22 cellular contexts compared by ENCODE assay signal in the genomic region with DNA sequence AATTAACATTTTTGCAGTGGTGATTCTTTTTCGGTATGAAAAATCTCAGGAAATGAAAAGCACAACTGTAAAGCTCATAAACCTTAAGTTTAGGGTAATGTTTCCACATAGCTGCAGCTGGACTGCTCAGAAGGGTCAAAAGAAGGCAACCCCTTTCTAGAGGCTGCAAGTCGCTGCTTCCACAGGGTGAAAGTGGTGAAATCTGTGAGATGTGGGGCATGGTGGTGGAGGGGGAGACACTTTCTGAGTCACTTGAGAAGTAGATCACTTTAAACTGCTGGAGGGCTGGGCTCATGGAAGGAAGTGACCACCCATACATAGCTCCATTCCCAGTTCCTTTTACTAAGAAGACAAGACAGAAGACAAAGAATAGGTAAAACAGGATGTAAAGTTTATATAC. TPM values are rescaled to one million over a fixed set of nuclear protein-coding genes. Genes with fewer than 3 reads are reported as not detected.
DNase-seq lines count a peak whose midpoint lies in the region; FAIRE-seq and TF ChIP-seq lines count a peak whose summit lies in the region.
"Had no signal": no experiment of that assay in that cellular context is flagged by ENCODE, and none has a peak within 500 bp of the region (broad histone marks: within the 10 kb centered on the region; RNA-seq: fewer than 3 reads in every experiment).

No MANE protein-coding gene starts in this region.

- CTCF ChIA-PET in H1 (lab: Charles Lee; ENCODE audit: partially characterized antibody) = interaction anchor here (0.8 to 5.8 kb wide), 11 partner anchors 12 to 726 kb away, joined by 3 to 48 read pairs (median 3); no protein-coding TSS in a partner anchor

- H3K14ac ChIP-seq in H1 (ENCODE audit: insufficient read length) = no peak overlapping the region

- H3K4me3 ChIP-seq in H1 (ENCODE audit: extremely low read depth in 1 of 4, insufficient read depth in 2 of 4, low read depth in 3 of 4, low read length in 4 of 4) (no peak overlapping the region), transverse colon (no peak overlapping the region)

- TF ChIP-seq EP300 in H1 (IDR thresholded peaks at IDR 0.05; ENCODE audit: borderline replicate concordance in 1 of 2, low read depth in 2 of 2, low read length in 2 of 2) (no peak), transverse colon (IDR thresholded peaks at IDR 0.05; ENCODE audit: low read depth) (no peak)

- H2BK15ac ChIP-seq in H1 (ENCODE audit: low read length) = no peak overlapping the region

- intact Hi-C loops in transverse colon (cut with DNase I; ENCODE audit: low total_unique reads) = no loop called here

- no peak overlapping the region for H2BK12ac ChIP-seq in H1 (ENCODE audit: low read depth, low read length)

- H3K4me1 ChIP-seq in H1 (replicated peaks in 1 of 4; ENCODE audit: control insufficient read depth in 3 of 4, insufficient read depth in 4 of 4, low read length in 3 of 4) (peaks cover 0 to 19% (median 7%) of the 10 kb centered on the region in 4 experiments; a peak in 4 of 7 replicates), transverse colon (no peaks in the 10 kb centered on the region)

- H3K23ac ChIP-seq in H1 (ENCODE audit: insufficient read length) = no peak overlapping the region

- H3K79me2 ChIP-seq in H1 (ENCODE audit: control insufficient read depth in 1 of 2, insufficient read depth in 2 of 2, low read length in 2 of 2) = peaks cover 0 to 19% of the 10 kb centered on the region in 2 experiments; a peak in 2 of 4 replicates

- FAIRE-seq in H1 (lab: Jason Lieb, UNC) = no peak

- no peak for TF ChIP-seq RAD21 in H1 (IDR thresholded peaks at IDR 0.05 in 1 of 2, conservative IDR thresholded peaks at IDR 0.05 in 1 of 2; ENCODE audit: low read depth in 2 of 2, low read length in 2 of 2)

- peak; percentile 20 for DNase-seq in SIG-M5 treated with dmso at 0.1 percent for 504 hours (lab: John Stamatoyannopoulos, UW; ENCODE audit: unreplicated experiment)
- no peak for DNase-seq in SIG-M5 (lab: John Stamatoyannopoulos, UW)
- DNase-seq in NOMO-1 treated with DMSO at 0.1 percent for 48 hours (lab: John Stamatoyannopoulos, UW; ENCODE audit: unreplicated experiment) = peak; percentile 72
- DNase-seq in H1 (ENCODE audit: low read depth in 1 of 2, low spot score in 2 of 2) = no peak
- DNase-seq in NCI-H446 (lab: John Stamatoyannopoulos, UW) = no peak
- no peak for DNase-seq in transverse colon
- no peak for DNase-seq in T-helper 1 cell
- no peak for DNase-seq in nucleus accumbens (lab: John Stamatoyannopoulos, UW)
- DNase-seq: AML-193, DMS 273 treated with DMSO at 0.1 percent for 48 hours, DND-41, NCI-H1105 treated with DMSO at 0.1 percent for 48 hours, NCI-H1694, NCI-H2081 treated with DMSO at 0.1 percent for 48 hours, PC-3, RPMI8226, SHP77 treated with DMSO at 0.1 percent for 48 hours had no signal

- in situ Hi-C loops in transverse colon (cut with MboI; ENCODE audit: low pct_ligation_motif_present in 1 of 4, low pct_unique_long_range_greater_than_20kb in 1 of 4, low sequenced_read_pairs in 3 of 4) = loop anchor here in 2 of 4 donors (25.0 kb wide), 2 partner anchors 532 to 732 kb away; no protein-coding TSS in a partner anchor

- H4K91ac ChIP-seq in H1 (replicated peaks; ENCODE audit: insufficient read length, low read length) = no peak overlapping the region

- no peak overlapping the region for H4K5ac ChIP-seq in H1 (ENCODE audit: insufficient read length, low read depth, low read length)

- H4K20me1 ChIP-seq in H1 (replicated peaks in 1 of 2; ENCODE audit: control insufficient read depth in 1 of 2, insufficient read depth in 2 of 2, low read length in 2 of 2) = peaks cover 3 to 19% of the 10 kb centered on the region in 2 experiments

- no peak overlapping the region for H3K9ac ChIP-seq in H1 (replicated peaks in 1 of 4; ENCODE audit: extremely low read depth in 1 of 4, low read depth in 3 of 4, low read length in 3 of 4)

- TF ChIP-seq CTCF in H1 (IDR thresholded peaks at IDR 0.05; ENCODE audit: control extremely low read depth in 1 of 3, insufficient read depth in 1 of 3, low read depth in 1 of 3, low read length in 3 of 3) = no peak
- no peak for TF ChIP-seq CTCF in transverse colon (IDR thresholded peaks at IDR 0.05)

- no peak overlapping the region for H2AFZ ChIP-seq in H1 (ENCODE audit: low read length)

- POLR2A ChIA-PET in H1 (lab: Charles Lee; ENCODE audit: partially characterized antibody) = interaction anchor here (0.8 to 3.6 kb wide), 10 partner anchors 10 to 50 kb away, joined by 3 to 77 read pairs (median 5); a partner anchor contains a TSS

- H3K36me3 ChIP-seq in H1 (ENCODE audit: control insufficient read depth in 2 of 4, insufficient read depth in 4 of 4, low read length in 3 of 4) (peaks cover 8 to 48% (median 37%) of the 10 kb centered on the region in 4 experiments), transverse colon (no peaks in the 10 kb centered on the region)

- H2BK5ac ChIP-seq in H1 (ENCODE audit: low read depth, low read length) = no peak overlapping the region

- H3K27ac ChIP-seq in H1 (ENCODE audit: low read depth, low read length) = no peak overlapping the region
- no peak overlapping the region for H3K27ac ChIP-seq in transverse colon
- H3K27ac ChIP-seq: 22Rv1, C4-2B had no signal

- no peak overlapping the region for H3K4ac ChIP-seq in H1 (replicated peaks; ENCODE audit: insufficient read length, low read depth, low read length)

- H3K56ac ChIP-seq in H1 (replicated peaks; ENCODE audit: insufficient read length, low read depth, low read length) = no peak overlapping the region

- H3K9me3 ChIP-seq in H1 (ENCODE audit: insufficient read depth in 2 of 2, low read depth in 1 of 2, low read length in 1 of 2) = 0 out of 4 replicates have a peak, but pooled peaks cover 0 to 3% of the 10 kb centered on the region in 2 experiments
- H3K9me3 ChIP-seq in transverse colon = no peaks in the 10 kb centered on the region

- no peak overlapping the region for H4K8ac ChIP-seq in H1 (ENCODE audit: extremely low read depth, insufficient read depth, low read length)

- no peak overlapping the region for H2BK20ac ChIP-seq in H1 (ENCODE audit: low read length)

- TF ChIP-seq POLR2A in H1 (IDR thresholded peaks at IDR 0.05; ENCODE audit: control extremely low read depth in 1 of 2, low read depth in 2 of 2, low read length in 2 of 2) (no peak), transverse colon (IDR thresholded peaks at IDR 0.05) (no peak)

- no peaks in the 10 kb centered on the region for H3K79me1 ChIP-seq in H1 (ENCODE audit: low read depth, low read length)

- H2BK120ac ChIP-seq in H1 (replicated peaks; ENCODE audit: low read depth, low read length) = no peak overlapping the region

- H3K18ac ChIP-seq in H1 (ENCODE audit: extremely low read depth, low read length) = no peak overlapping the region

- 80% methylated on average over 2 of the region's 2 CpGs; no CpG with 5 or more reads in 1 of the 2 experiments for WGBS in H1 (ENCODE audit: extremely low coverage in 1 of 2, insufficient coverage in 1 of 2, insufficient read length in 1 of 2, insufficient replicate concordance in 2 of 2, low coverage in 1 of 2, low lambda C conversion rate in 2 of 2, missing lambda C conversion rate in 1 of 2), 2 experiments
- 48 to 53% methylated on average over 2 of the region's 2 CpGs for WGBS in transverse colon (ENCODE audit: low coverage in 1 of 2), 2 donors

- H3K23me2 ChIP-seq in H1 (ENCODE audit: low read depth, low read length) = no peaks in the 10 kb centered on the region

- no peak overlapping the region for H2AK5ac ChIP-seq in H1 (ENCODE audit: low read depth, low read length)

- H3K27me3 ChIP-seq in H1 (replicated peaks in 1 of 4; ENCODE audit: control insufficient read depth in 3 of 4, extremely low read depth in 1 of 4, insufficient read depth in 3 of 4, low read length in 3 of 4) (no peaks in the 10 kb centered on the region), transverse colon (peaks cover 62% of the 10 kb centered on the region)

- H3K4me2 ChIP-seq in H1 (ENCODE audit: insufficient read depth in 1 of 2, low read depth in 2 of 2, low read length in 2 of 2) = no peak overlapping the region

TF ChIP-seq in H1, 55 proteins besides CTCF, POLR2A, EP300 and RAD21:
- TF ChIP-seq RNF2 (IDR thresholded peaks at IDR 0.05; ENCODE audit: borderline replicate concordance, low read depth, low read length, missing control alignments, poor library complexity, severe bottlenecking) (no peak), SIRT6 (IDR thresholded peaks at IDR 0.05; ENCODE audit: low read length) (no peak), POLR2AphosphoS5 (IDR thresholded peaks at IDR 0.05; ENCODE audit: low read depth, low read length) (0 out of 2 replicates have a peak, but pooled peaks have one; percentile 57)

RNA-seq across cellular contexts. Expression of a gene that starts 8.7 kb away (rescaled TPM):
- total RNA-seq in H1 (2021; fragmentation: NEBNext Ultra II Directional; extraction: Animal tissue kit (Norgen Biotek cat#: 25700)) = 342 and 354 TPM in 2 replicates
- 108 and 177 TPM in 2 replicates for polyA plus RNA-seq in H1 (2011; rRNA removed)
- 73.3 TPM for polyA plus RNA-seq in H1 (2011; cell fraction: cytosol; rRNA removed)
- polyA plus RNA-seq in H1 (2011; cell fraction: nucleus; rRNA removed) = 124 TPM
- 338 to 388 TPM (median 363 TPM) in 4 replicates for polyA plus RNA-seq in H1 (2012, experiment 1 of 2)
- polyA plus RNA-seq in H1 (2012, experiment 2 of 2) = 372 TPM
- polyA plus RNA-seq in H1 (2013, experiment 1 of 2) = 748 TPM
- polyA plus RNA-seq in H1 (2013, experiment 2 of 2) = 812 TPM
- 54.6 and 56.4 TPM in 2 replicates for polyA minus RNA-seq in H1 (2011; rRNA and poly(A)+ RNA removed)
- 119 TPM for polyA minus RNA-seq in H1 (2011; cell fraction: cytosol; rRNA and poly(A)+ RNA removed)
- polyA minus RNA-seq in H1 (2011; cell fraction: nucleus; rRNA and poly(A)+ RNA removed) = 63.1 TPM
- total RNA-seq in transverse colon = 10 to 100 TPM in 2 of 4 donors, 1 to 10 TPM in 2; 6.4 to 61.7 (median 15.6) TPM
- total RNA-seq: G401, MCF 10A, NCI-H460, PC-3 had no signal

RNA-seq across cellular contexts. Expression of a gene that starts 20.4 kb away (rescaled TPM):
- 7.3 and 7.9 TPM in 2 replicates for total RNA-seq in H1 (2021; fragmentation: NEBNext Ultra II Directional; extraction: Animal tissue kit (Norgen Biotek cat#: 25700))
- polyA plus RNA-seq in H1 (2011; rRNA removed) = 4.7 and 9.8 TPM in 2 replicates
- 7.9 TPM for polyA plus RNA-seq in H1 (2011; cell fraction: cytosol; rRNA removed)
- 8.2 TPM for polyA plus RNA-seq in H1 (2011; cell fraction: nucleus; rRNA removed)
- polyA plus RNA-seq in H1 (2012, experiment 1 of 2) = 7.0 to 11.4 TPM (median 7.5 TPM) in 4 replicates
- 3.4 TPM for polyA plus RNA-seq in H1 (2012, experiment 2 of 2)
- 5.1 TPM for polyA plus RNA-seq in H1 (2013, experiment 1 of 2)
- 4.8 TPM for polyA plus RNA-seq in H1 (2013, experiment 2 of 2)
- polyA minus RNA-seq in H1 (2011; rRNA and poly(A)+ RNA removed) = 17.9 and 20.3 TPM in 2 replicates
- 7.5 TPM for polyA minus RNA-seq in H1 (2011; cell fraction: cytosol; rRNA and poly(A)+ RNA removed)
- 29.8 TPM for polyA minus RNA-seq in H1 (2011; cell fraction: nucleus; rRNA and poly(A)+ RNA removed)
- total RNA-seq in transverse colon = under 1 TPM in 1 of 4 donors, not detected in 3; 0.96 TPM
- total RNA-seq: G401, NCI-H460, PC-3 had no signal

Comparison
In these comparisons a context has a peak if more than half of its experiments do, and no peak if none do; other contexts are left out.
1. DNase-seq: peak in SIG-M5 treated with dmso at 0.1 percent for 504 hours (single experiment) and NOMO-1 treated with DMSO at 0.1 percent for 48 hours (single experiment); none in SIG-M5 (single experiment), H1 (0 of 2), NCI-H446 (0 of 2), transverse colon (single experiment), T-helper 1 cell (0 of 5) and nucleus accumbens (0 of 56).